ENCODE assay signal across 8 cellular contexts in the genomic region with DNA sequence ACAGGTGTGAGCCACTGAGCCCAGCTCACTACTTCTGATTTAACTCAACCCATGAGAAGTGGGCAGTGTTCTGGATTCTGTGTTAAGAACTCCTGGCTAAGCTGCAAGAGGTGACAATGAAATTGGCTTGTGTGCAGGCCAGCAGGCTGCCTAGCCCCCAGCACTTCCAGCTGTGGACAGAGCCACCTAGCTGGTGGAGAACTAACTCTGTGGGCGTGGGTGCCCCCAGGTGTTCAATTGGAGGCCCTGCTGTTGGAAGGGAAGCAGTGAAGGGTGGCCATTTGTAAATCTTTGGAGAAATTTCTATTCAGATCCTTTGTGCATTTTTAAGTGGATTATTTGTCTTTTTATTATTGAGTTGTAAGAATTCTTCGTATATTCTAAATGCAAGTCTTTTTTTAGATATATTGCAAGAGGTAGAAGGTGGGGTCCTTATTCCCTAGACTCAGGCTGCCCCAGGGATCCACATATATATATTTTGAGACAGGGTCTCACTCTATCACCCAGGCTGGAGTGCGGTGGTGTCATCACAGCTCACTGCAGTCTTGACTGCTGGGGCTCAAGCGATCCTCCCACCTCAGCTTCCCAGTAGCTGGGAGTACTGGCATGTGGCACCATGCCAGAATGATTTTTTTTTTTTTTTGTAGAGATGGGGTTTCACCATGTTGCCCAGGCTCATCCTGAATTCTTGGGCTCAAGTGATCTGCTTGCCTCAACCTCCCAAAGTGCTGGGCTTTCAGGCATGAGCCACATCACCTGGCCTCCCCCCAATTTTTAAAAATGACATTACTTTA. TPM values are rescaled to one million over a fixed set of nuclear protein-coding genes. Genes with fewer than 3 reads are reported as not detected.
DNase-seq lines count a peak whose midpoint lies in the region; ATAC-seq and TF ChIP-seq lines count a peak whose summit lies in the region.

No MANE protein-coding gene starts in this region.

- H3K27ac ChIP-seq in CD4-positive, alpha-beta memory T cell (ENCODE audit: low read depth, low read length), result no peak overlapping the region
- H3K27ac ChIP-seq in right lobe of liver (no peak overlapping the region), prostate gland (no peak overlapping the region)

- DNase-seq in CD4-positive, alpha-beta memory T cell, result peak in 3 of 5 donors; percentile 15 to 20 (median 15)
- DNase-seq in H7 (peak; percentile 38), NCI-H82 treated with DMSO at 0.1 percent for 48 hours (lab: John Stamatoyannopoulos, UW; ENCODE audit: unreplicated experiment) (peak; percentile 6), right lobe of liver (peak in 1 of 3 donors; percentile 40), hippocampal formation (lab: John Stamatoyannopoulos, UW) (no peak), prostate gland (ENCODE audit: low spot score) (no peak)
- DNase-seq in activated naive CD4-positive, alpha-beta T cell treated with anti-CD3 and anti-CD28 coated beads for 36 hours, result peak; percentile 73
- DNase-seq in effector CD4-positive, alpha-beta T cell, result no peak

- no peaks in the 10 kb centered on the region for H3K27me3 ChIP-seq in CD4-positive, alpha-beta memory T cell (ENCODE audit: insufficient read depth, low read length)
- H3K27me3 ChIP-seq in H7 (ENCODE audit: control insufficient read depth, insufficient read depth, low read length), result no peaks in the 10 kb centered on the region; the same call in 1 of the 2 replicates
- no peaks in the 10 kb centered on the region for H3K27me3 ChIP-seq in right lobe of liver
- H3K27me3 ChIP-seq in prostate gland (replicated peaks; ENCODE audit: insufficient read depth), result no peaks in the 10 kb centered on the region

- CTCF ChIA-PET in CD4-positive, alpha-beta memory T cell (lab: Charles Lee; ENCODE audit: partially characterized antibody), result interaction anchor here (0.7 kb wide), 1 partner anchor 10 kb away, joined by 3 read pairs; no protein-coding TSS in a partner anchor
- CTCF ChIA-PET in activated naive CD4-positive, alpha-beta T cell treated with anti-CD3 and anti-CD28 coated beads for 36 hours (lab: Charles Lee), result interaction anchor here (0.6 to 0.8 kb wide), 3 partner anchors 31 to 87 kb away, joined by 3 read pairs; a partner anchor contains a TSS

- TF ChIP-seq CTCF in right lobe of liver (IDR thresholded peaks at IDR 0.05) (peak; percentile 23 to 41 (median 34)), prostate gland (IDR thresholded peaks at IDR 0.05) (peak in 1 of 4 experiments; percentile 27)

- H3K4me1 ChIP-seq in CD4-positive, alpha-beta memory T cell (ENCODE audit: insufficient read depth, low read length), result no peaks in the 10 kb centered on the region
- no peaks in the 10 kb centered on the region for H3K4me1 ChIP-seq in right lobe of liver
- H3K4me1 ChIP-seq in prostate gland (replicated peaks), result no peaks in the 10 kb centered on the region

- intact Hi-C loops in CD4-positive, alpha-beta memory T cell (cut with micrococcal nuclease), result loop anchor here (1.0 kb wide), 1 partner anchor 32 kb away; a partner anchor contains a TSS
- intact Hi-C loops in activated naive CD4-positive, alpha-beta T cell treated with anti-CD3 and anti-CD28 coated beads for 36 hours (cut with micrococcal nuclease), result loop anchor here (1.0 kb wide), 2 partner anchors 32 to 217 kb away; a partner anchor contains a TSS
- intact Hi-C loops in right lobe of liver (cut with DNase I), result no loop called here
- intact Hi-C loops in prostate gland (cut with DNase I), result no loop called here

- H3K4me3 Mint-ChIP-seq in CD4-positive, alpha-beta memory T cell, result no peak overlapping the region
- no peak overlapping the region for H3K4me3 Mint-ChIP-seq in activated naive CD4-positive, alpha-beta T cell treated with anti-CD3 and anti-CD28 coated beads for 36 hours

- no peaks in the 10 kb centered on the region for H3K4me1 Mint-ChIP-seq in CD4-positive, alpha-beta memory T cell
- peaks cover 11% of the 10 kb centered on the region for H3K4me1 Mint-ChIP-seq in activated naive CD4-positive, alpha-beta T cell treated with anti-CD3 and anti-CD28 coated beads for 36 hours (ENCODE audit: low read depth)

- no peaks in the 10 kb centered on the region for H3K9me3 Mint-ChIP-seq in CD4-positive, alpha-beta memory T cell
- H3K9me3 Mint-ChIP-seq in activated naive CD4-positive, alpha-beta T cell treated with anti-CD3 and anti-CD28 coated beads for 36 hours, result no peaks in the 10 kb centered on the region

- no peak overlapping the region for H3K27ac Mint-ChIP-seq in CD4-positive, alpha-beta memory T cell
- no peak overlapping the region for H3K27ac Mint-ChIP-seq in activated naive CD4-positive, alpha-beta T cell treated with anti-CD3 and anti-CD28 coated beads for 36 hours

- no peak for TF ChIP-seq POLR2A in right lobe of liver (IDR thresholded peaks at IDR 0.05)
- no peak for TF ChIP-seq POLR2A in prostate gland (IDR thresholded peaks at IDR 0.05)

- POLR2A ChIA-PET in CD4-positive, alpha-beta memory T cell (lab: Charles Lee; ENCODE audit: partially characterized antibody), result no interaction called here

- H3K9me3 ChIP-seq in CD4-positive, alpha-beta memory T cell (ENCODE audit: control insufficient read depth in 1 of 2, low read length in 2 of 2), result no peaks in the 10 kb centered on the region
- no peaks in the 10 kb centered on the region for H3K9me3 ChIP-seq in right lobe of liver
- H3K9me3 ChIP-seq in prostate gland, result no peaks in the 10 kb centered on the region

- 26% methylated on average over 3 of the region's 4 CpGs for WGBS in right lobe of liver (ENCODE audit: insufficient coverage, low coverage, low lambda C conversion rate, missing lambda C conversion rate)
- 33% methylated on average over 4 of the region's 4 CpGs for WGBS in prostate gland

- peak; percentile 34 to 79 (median 66) for ATAC-seq in right lobe of liver

- no peaks in the 10 kb centered on the region for H3K36me3 ChIP-seq in CD4-positive, alpha-beta memory T cell (ENCODE audit: insufficient read depth, low read length)
- H3K36me3 ChIP-seq in H7 (replicated peaks; ENCODE audit: control insufficient read depth, insufficient read depth, low read length) (no peaks in the 10 kb centered on the region), right lobe of liver (no peaks in the 10 kb centered on the region), prostate gland (no peaks in the 10 kb centered on the region)

- H3K36me3 Mint-ChIP-seq in CD4-positive, alpha-beta memory T cell, result no peaks in the 10 kb centered on the region
- no peaks in the 10 kb centered on the region for H3K36me3 Mint-ChIP-seq in activated naive CD4-positive, alpha-beta T cell treated with anti-CD3 and anti-CD28 coated beads for 36 hours (ENCODE audit: low read depth)

- H3K4me3 ChIP-seq in CD4-positive, alpha-beta memory T cell (ENCODE audit: low read length in 2 of 2), result no peak overlapping the region
- H3K4me3 ChIP-seq in H7 (ENCODE audit: insufficient read depth, low read depth, low read length) (no peak overlapping the region), right lobe of liver (no peak overlapping the region), prostate gland (no peak overlapping the region)

- peaks cover 3 to 16% of the 10 kb centered on the region in 2 donors for H3K27me3 Mint-ChIP-seq in CD4-positive, alpha-beta memory T cell
- H3K27me3 Mint-ChIP-seq in activated naive CD4-positive, alpha-beta T cell treated with anti-CD3 and anti-CD28 coated beads for 36 hours (ENCODE audit: low read depth), result peaks cover 6% of the 10 kb centered on the region

RNA-seq across cellular contexts. Expression of a gene that starts 7.2 kb away (rescaled TPM):
- total RNA-seq in CD4-positive, alpha-beta memory T cell, result under 1 TPM; 0.26 to 0.33 TPM
- under 1 TPM in 1 of 2 donors, not detected in 1; 0.15 TPM for polyA plus RNA-seq in CD4-positive, alpha-beta memory T cell
- 17.7 and 23.0 TPM in 2 replicates for total RNA-seq in H7 (2014; rRNA removed; shearing (Covaris generic))
- total RNA-seq in activated naive CD4-positive, alpha-beta T cell treated with anti-CD3 and anti-CD28 coated beads for 36 hours, result under 1 TPM; 0.15 to 0.38 TPM
- total RNA-seq in right lobe of liver (10 to 100 TPM in 3 of 6 experiments, 1 to 10 TPM in 2, under 1 TPM in 1; 0.53 to 15.7 (median 7.7) TPM), prostate gland (10 to 100 TPM in 1 of 2 donors, 1 to 10 TPM in 1; 6.1 to 24.4 TPM)

RNA-seq across cellular contexts. Expression of a gene that starts 31.6 kb away (rescaled TPM):
- total RNA-seq in CD4-positive, alpha-beta memory T cell, result 1 to 10 TPM; 2.6 to 2.8 TPM
- polyA plus RNA-seq in CD4-positive, alpha-beta memory T cell, result 1 to 10 TPM; 2.6 to 2.8 TPM
- total RNA-seq in H7 (2014; rRNA removed; shearing (Covaris generic)), result 40.0 and 40.3 TPM in 2 replicates
- total RNA-seq in activated naive CD4-positive, alpha-beta T cell treated with anti-CD3 and anti-CD28 coated beads for 36 hours, result 1 to 10 TPM; 3.5 to 3.7 TPM
- total RNA-seq in right lobe of liver (1 to 10 TPM; 1.5 to 8.5 (median 2.4) TPM), prostate gland (10 to 100 TPM in 1 of 2 donors, 1 to 10 TPM in 1; 3.8 to 17.6 TPM)

RNA-seq across cellular contexts. Expression of a gene that starts 35.2 kb away (rescaled TPM):
- total RNA-seq in CD4-positive, alpha-beta memory T cell, result 10 to 100 TPM; 14.1 to 15.2 TPM
- polyA plus RNA-seq in CD4-positive, alpha-beta memory T cell, result 10 to 100 TPM in 1 of 2 donors, 1 to 10 TPM in 1; 8.5 to 12.4 TPM
- 34.4 and 35.2 TPM in 2 replicates for total RNA-seq in H7 (2014; rRNA removed; shearing (Covaris generic))
- 10 to 100 TPM; 17.5 to 18.0 TPM for total RNA-seq in activated naive CD4-positive, alpha-beta T cell treated with anti-CD3 and anti-CD28 coated beads for 36 hours
- total RNA-seq in right lobe of liver (10 to 100 TPM in 2 of 6 experiments, 1 to 10 TPM in 4; 5.9 to 21.5 (median 8.3) TPM), prostate gland (10 to 100 TPM; 19.4 to 22.0 TPM)

RNA-seq across cellular contexts. Expression of a gene that starts 50.3 kb away (rescaled TPM):
- total RNA-seq in CD4-positive, alpha-beta memory T cell, result 10 to 100 TPM; 66.8 to 74.4 TPM
- 100 to 1,000 TPM; 331 to 336 TPM for polyA plus RNA-seq in CD4-positive, alpha-beta memory T cell
- 154 and 185 TPM in 2 replicates for total RNA-seq in H7 (2014; rRNA removed; shearing (Covaris generic))
- total RNA-seq in activated naive CD4-positive, alpha-beta T cell treated with anti-CD3 and anti-CD28 coated beads for 36 hours, result 100 to 1,000 TPM; 346 to 348 TPM
- total RNA-seq in right lobe of liver (100 to 1,000 TPM; 130 to 169 (median 141) TPM), prostate gland (100 to 1,000 TPM in 1 of 2 donors, 10 to 100 TPM in 1; 93.3 to 171 TPM)

Comparison
In these comparisons a context has a peak if more than half of its experiments do, and no peak if none do; other contexts are left out.
1. DNase-seq: peak in CD4-positive, alpha-beta memory T cell (3 of 5), H7 (single experiment), NCI-H82 treated with DMSO at 0.1 percent for 48 hours (single experiment) and activated naive CD4-positive, alpha-beta T cell treated with anti-CD3 and anti-CD28 coated beads for 36 hours (single experiment); none in hippocampal formation (0 of 2), prostate gland (single experiment) and effector CD4-positive, alpha-beta T cell (single experiment).
2. intact Hi-C loops: an anchor here in CD4-positive, alpha-beta memory T cell (1.0 kb wide) and activated naive CD4-positive, alpha-beta T cell treated with anti-CD3 and anti-CD28 coated beads for 36 hours (1.0 kb wide); none called in right lobe of liver and prostate gland.